Comparison of ENCODE assay signal across 8 cellular contexts in genomic region chr2:61471905-61472805, GRCh38. TPM values are rescaled to one million over a fixed set of nuclear protein-coding genes. Genes with fewer than 3 reads are reported as not detected.
DNase-seq lines count a peak whose midpoint lies in the region; ATAC-seq, FAIRE-seq and TF ChIP-seq lines count a peak whose summit lies in the region.

No MANE protein-coding gene starts in this region.

- no peaks in the 10 kb centered on the region for H3K27me3 ChIP-seq in adrenal gland
- no peaks in the 10 kb centered on the region for H3K27me3 ChIP-seq in small intestine (ENCODE audit: control insufficient read depth in 2 of 2, insufficient read depth in 2 of 2, low read length in 2 of 2)

- no peak for FAIRE-seq in small intestine (lab: Jason Lieb, UNC)

- TF ChIP-seq POLR2A in GM18505 (IDR thresholded peaks at IDR 0.05; ENCODE audit: borderline replicate concordance, extremely low read depth, insufficient read depth, insufficient read length) (no peak), adrenal gland (IDR thresholded peaks at IDR 0.05) (no peak)

- H3K27ac ChIP-seq in adrenal gland (peak overlapping the region; percentile 89 to 99 (median 98)), small intestine (ENCODE audit: low read depth in 1 of 2, low read length in 1 of 2) (peak overlapping the region; percentile 95 to 98)

- H3K4me3 ChIP-seq in adrenal gland (peak overlapping the region; percentile 33 to 85 (median 74)), iPS-18c (ENCODE audit: insufficient read depth, low read depth, low read length) (peak overlapping the region; percentile 97), small intestine (ENCODE audit: low read depth in 1 of 2, low read length in 2 of 2) (peak overlapping the region; percentile 84)

- intact Hi-C loops in adrenal gland (cut with DNase I), result no loop called here

- 37 to 40% (median 39%) methylated on average over 19 of the region's 19 CpGs for WGBS in adrenal gland, 4 donors
- WGBS in small intestine, 3 donors, result 33 to 37% (median 36%) methylated on average over 19 of the region's 19 CpGs

- ATAC-seq in GM18505 (IDR thresholded peaks at IDR 0.05; ENCODE audit: unreplicated experiment) (peak; percentile 6), HG02885 (IDR thresholded peaks at IDR 0.05; ENCODE audit: poor library complexity, unreplicated experiment) (no peak)

- H3K36me3 ChIP-seq in adrenal gland (replicated peaks in 1 of 2), result peaks cover 0 to under 1% of the 10 kb centered on the region in 2 donors
- no peaks in the 10 kb centered on the region for H3K36me3 ChIP-seq in small intestine (ENCODE audit: control insufficient read depth in 2 of 2, insufficient read depth in 2 of 2, low read length in 2 of 2)

- H3K9me3 ChIP-seq in adrenal gland (replicated peaks in 1 of 3) (no peaks in the 10 kb centered on the region), iPS-18c (ENCODE audit: control insufficient read depth, insufficient read depth, low read length) (no peaks in the 10 kb centered on the region), small intestine (ENCODE audit: control insufficient read depth, low read depth) (no peaks in the 10 kb centered on the region)

- H3K4me1 ChIP-seq in adrenal gland (replicated peaks in 1 of 2), result peaks cover 9 to 26% of the 10 kb centered on the region in 2 donors
- H3K4me1 ChIP-seq in small intestine (ENCODE audit: control insufficient read depth in 2 of 2, insufficient read depth in 1 of 2, low read depth in 1 of 2, low read length in 1 of 2), result no peaks in the 10 kb centered on the region

- no peak for TF ChIP-seq CTCF in adrenal gland (IDR thresholded peaks at IDR 0.05)

- peak; percentile 21 for DNase-seq in Ammon's horn (ENCODE audit: low spot score)
- peak; percentile 20 for DNase-seq in NCI-H510A (lab: John Stamatoyannopoulos, UW)
- DNase-seq in adrenal gland, result peak in 4 of 7 donors; percentile 29 to 61 (median 34)
- peak; percentile 55 for DNase-seq in small intestine
- no peak for DNase-seq in NCI-H2081 treated with DMSO at 0.1 percent for 48 hours (lab: John Stamatoyannopoulos, UW)

RNA-seq across cellular contexts. Expression of gene USP34, which starts 1.3 kb away (rescaled TPM):
- total RNA-seq in adrenal gland, result 100 to 1,000 TPM in 4 of 8 donors, 10 to 100 TPM in 4; 80.0 to 163 (median 99.2) TPM
- polyA plus RNA-seq in adrenal gland, result 100 to 1,000 TPM in 1 of 3 donors, 10 to 100 TPM in 2; 78.1 to 109 (median 85.5) TPM
- 10 to 100 TPM; 35.0 to 48.1 (median 40.5) TPM for polyA plus RNA-seq in small intestine
